ENCODE assay signal across 1 cellular context in the genomic region with DNA sequence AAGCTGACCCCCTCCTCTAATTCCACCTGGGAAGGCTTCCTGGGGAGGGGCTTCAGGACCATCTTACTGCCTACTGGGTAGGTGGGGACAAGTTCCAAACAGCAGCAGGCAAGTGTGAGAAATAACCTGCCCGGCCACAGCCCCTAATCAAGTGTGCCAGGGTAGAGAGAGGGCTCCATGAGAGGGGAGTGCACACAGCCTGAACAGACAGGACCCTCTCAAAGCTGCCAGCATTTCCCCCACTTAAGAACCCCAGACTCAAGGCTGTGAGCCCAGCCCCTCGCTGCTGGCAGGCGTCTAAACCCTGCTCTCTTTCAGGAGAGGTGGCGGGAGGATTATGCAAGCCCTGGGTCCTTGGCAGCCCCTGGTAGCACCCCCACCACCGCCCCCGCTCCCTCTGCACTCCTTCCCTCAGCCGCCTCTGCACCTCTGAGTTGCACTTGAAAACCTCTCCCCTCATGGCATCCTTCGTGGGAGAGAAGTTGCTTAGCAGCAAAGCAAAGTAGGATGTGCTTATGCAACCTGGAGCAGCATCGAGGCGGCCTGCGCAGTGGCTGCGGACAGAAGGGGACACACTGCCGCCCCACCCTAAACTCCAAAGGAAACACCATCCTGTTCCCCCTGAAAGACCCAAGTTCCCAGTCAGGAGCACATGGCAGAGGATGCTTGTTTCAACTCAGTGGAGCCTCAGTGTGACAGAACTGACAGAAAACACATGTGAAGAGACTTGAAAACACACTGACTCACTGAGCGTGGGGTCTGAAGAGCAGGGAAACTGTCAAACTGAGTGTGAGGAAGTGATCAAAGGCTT.
TF ChIP-seq lines count a peak whose summit lies in the region.

No MANE protein-coding gene starts in this region.

TF ChIP-seq in HEK293, 187 proteins besides CTCF, POLR2A, EP300 and RAD21 (continued from another document):
- TF ChIP-seq, protein P1, sequence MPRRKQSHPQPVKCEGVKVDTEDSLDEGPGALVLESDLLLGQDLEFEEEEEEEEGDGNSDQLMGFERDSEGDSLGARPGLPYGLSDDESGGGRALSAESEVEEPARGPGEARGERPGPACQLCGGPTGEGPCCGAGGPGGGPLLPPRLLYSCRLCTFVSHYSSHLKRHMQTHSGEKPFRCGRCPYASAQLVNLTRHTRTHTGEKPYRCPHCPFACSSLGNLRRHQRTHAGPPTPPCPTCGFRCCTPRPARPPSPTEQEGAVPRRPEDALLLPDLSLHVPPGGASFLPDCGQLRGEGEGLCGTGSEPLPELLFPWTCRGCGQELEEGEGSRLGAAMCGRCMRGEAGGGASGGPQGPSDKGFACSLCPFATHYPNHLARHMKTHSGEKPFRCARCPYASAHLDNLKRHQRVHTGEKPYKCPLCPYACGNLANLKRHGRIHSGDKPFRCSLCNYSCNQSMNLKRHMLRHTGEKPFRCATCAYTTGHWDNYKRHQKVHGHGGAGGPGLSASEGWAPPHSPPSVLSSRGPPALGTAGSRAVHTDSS (tag by site-specific recombination; IDR thresholded peaks at IDR 0.05) = no peak
- peak; percentile 89 for TF ChIP-seq ZFHX2 (tag by site-specific recombination; conservative IDR thresholded peaks at IDR 0.05)
- no peak for TF ChIP-seq ZNF292 (tag by site-specific recombination; IDR thresholded peaks at IDR 0.05; ENCODE audit: borderline replicate concordance, low read depth)
- no peak for TF ChIP-seq ZNF518A (tag by site-specific recombination; conservative IDR thresholded peaks at IDR 0.05; ENCODE audit: low read depth)
- TF ChIP-seq ZNF560 (tag by site-specific recombination; IDR thresholded peaks at IDR 0.05; ENCODE audit: borderline replicate concordance) = no peak
- no peak for TF ChIP-seq ZNF391 (tag by site-specific recombination; IDR thresholded peaks at IDR 0.05; ENCODE audit: borderline replicate concordance, low read depth)
- TF ChIP-seq, protein P2, sequence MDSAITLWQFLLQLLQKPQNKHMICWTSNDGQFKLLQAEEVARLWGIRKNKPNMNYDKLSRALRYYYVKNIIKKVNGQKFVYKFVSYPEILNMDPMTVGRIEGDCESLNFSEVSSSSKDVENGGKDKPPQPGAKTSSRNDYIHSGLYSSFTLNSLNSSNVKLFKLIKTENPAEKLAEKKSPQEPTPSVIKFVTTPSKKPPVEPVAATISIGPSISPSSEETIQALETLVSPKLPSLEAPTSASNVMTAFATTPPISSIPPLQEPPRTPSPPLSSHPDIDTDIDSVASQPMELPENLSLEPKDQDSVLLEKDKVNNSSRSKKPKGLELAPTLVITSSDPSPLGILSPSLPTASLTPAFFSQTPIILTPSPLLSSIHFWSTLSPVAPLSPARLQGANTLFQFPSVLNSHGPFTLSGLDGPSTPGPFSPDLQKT (IDR thresholded peaks at IDR 0.05; ENCODE audit: borderline replicate concordance, low read depth, low read length) = no peak
- TF ChIP-seq ZNF169 (tag by site-specific recombination; IDR thresholded peaks at IDR 0.05) = no peak
- TF ChIP-seq PRDM2 (tag by site-specific recombination; IDR thresholded peaks at IDR 0.05; ENCODE audit: borderline replicate concordance) = no peak
- TF ChIP-seq ZNF596 (tag by site-specific recombination; IDR thresholded peaks at IDR 0.05) = no peak
